Comparison of ENCODE assay signal across 8 cellular contexts in the genomic region with DNA sequence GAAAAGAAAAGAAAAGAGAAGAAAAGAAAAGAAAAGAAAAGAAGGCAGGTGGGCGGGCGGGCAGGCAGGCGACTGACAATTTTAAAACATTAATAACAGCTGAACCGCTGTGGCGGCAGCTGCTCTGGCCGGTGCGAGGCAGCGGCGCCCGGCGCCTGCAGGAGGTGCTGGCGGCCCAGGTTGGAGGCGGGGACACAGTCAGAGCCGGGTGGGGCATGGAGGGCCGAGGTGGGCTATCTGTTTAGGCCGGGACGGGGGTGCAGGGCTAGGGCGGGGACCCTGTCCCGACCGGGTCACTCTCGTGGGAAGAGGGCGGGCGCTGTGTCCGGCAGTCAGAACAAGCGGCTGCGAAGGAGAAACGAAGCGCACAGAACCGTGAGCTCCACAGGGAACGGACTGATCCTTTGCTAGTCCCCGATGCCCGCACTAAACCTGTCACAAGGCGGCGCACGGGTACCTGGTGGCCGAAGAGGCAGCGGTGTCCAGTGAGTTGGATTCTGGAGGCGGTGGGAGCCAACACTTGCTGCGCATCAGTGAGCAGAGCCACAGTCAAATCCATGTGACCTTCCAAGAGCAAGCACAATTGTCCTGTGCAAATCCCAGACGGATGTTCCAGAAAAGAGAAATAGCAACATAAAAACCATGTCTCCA.
DNase-seq lines count a peak whose midpoint lies in the region; ATAC-seq and TF ChIP-seq lines count a peak whose summit lies in the region.

No MANE protein-coding gene starts in this region.

- no peaks in the 10 kb centered on the region for H3K27me3 ChIP-seq in layer of hippocampus (ENCODE audit: control insufficient read depth, insufficient read depth, low read length)

- ATAC-seq in GM19023 (IDR thresholded peaks at IDR 0.05; ENCODE audit: unreplicated experiment) (peak; percentile 99), HG03139 (IDR thresholded peaks at IDR 0.05; ENCODE audit: unreplicated experiment) (peak; percentile 96)

- DNase-seq in AG10803 (ENCODE audit: low read depth) (peak; percentile 35), NCI-H2227 treated with DMSO at 0.1 percent for 48 hours (lab: John Stamatoyannopoulos, UW) (peak; percentile 86), cortex of kidney (lab: John Stamatoyannopoulos, UW) (peak; percentile 35)
- peak; percentile 9 to 15 for DNase-seq in activated CD4-positive, alpha-beta T cell treated with anti-CD3 and anti-CD28 coated beads for 4 hours
- peak in 3 of 4 experiments; percentile 9 to 23 (median 17) for DNase-seq in stimulated activated CD4-positive, alpha-beta T cell treated with anti-CD3 and anti-CD28 coated beads, Interleukin-1b, Interleukin-23, amount 100 ng/mL, for 24 hours (ENCODE audit: low read depth in 4 of 4, low spot score in 1 of 4)

- H3K27ac ChIP-seq in layer of hippocampus (ENCODE audit: low read depth, low read length), result peak overlapping the region; percentile 65

- peak; percentile 57 for TF ChIP-seq CTCF in AG10803 (conservative IDR thresholded peaks at IDR 0.05; ENCODE audit: low read length)

- peak overlapping the region; percentile 68 for H3K4me3 ChIP-seq in AG10803 (ENCODE audit: low read length)

Comparison
In these comparisons a context has a peak if more than half of its experiments do, and no peak if none do; other contexts are left out.
1. Peak in every context shown above with its lines: DNase-seq, ATAC-seq, H3K4me3 ChIP-seq and H3K27ac ChIP-seq.
2. DNase-seq: peak in every context shown above with its lines; median percentile 86 in NCI-H2227 treated with DMSO at 0.1 percent for 48 hours; 35 in AG10803; 35 in cortex of kidney; 17 in stimulated activated CD4-positive, alpha-beta T cell treated with anti-CD3 and anti-CD28 coated beads, Interleukin-1b, Interleukin-23, amount 100 ng/mL, for 24 hours; 12 in activated CD4-positive, alpha-beta T cell treated with anti-CD3 and anti-CD28 coated beads for 4 hours.